11 cellular contexts compared by ENCODE assay signal in genomic region chr12:121355818-121356217, GRCh38.
"Had no signal": no experiment of that assay in that cellular context is flagged by ENCODE, and none has a peak within 500 bp of the region (broad histone marks: within the 10 kb centered on the region; RNA-seq: fewer than 3 reads in every experiment).

No MANE protein-coding gene starts in this region.

- ATAC-seq: GM23338, HCT116 had no signal

- H3K36me3 ChIP-seq: HAP-1 had no signal

- H3K4me2 ChIP-seq: GM23338 had no signal

- H3K4me3 ChIP-seq: GM23248, GM23338, HAP-1 had no signal

- H2AFZ ChIP-seq: GM23248 had no signal

- DNase-seq: GM23248, GOT3, H7, H9, HCEC 1CT, HFFc6 had no signal

- H3K9me3 ChIP-seq: HAP-1 had no signal

- H3K27ac ChIP-seq: GM23248 had no signal

- H3K9ac ChIP-seq: GM23248 had no signal

- FAIRE-seq: H1, H54 had no signal
